In genomic region chr4:103032575-103032974, GRCh38 we compare ENCODE assay signal across 8 cellular contexts. TPM values are rescaled to one million over a fixed set of nuclear protein-coding genes. Genes with fewer than 3 reads are reported as not detected.
A peak's percentile ranks its signal among the peaks of the same experiment; 100 is the strongest.
DNase-seq lines count a peak whose midpoint lies in the region; ATAC-seq, FAIRE-seq and TF ChIP-seq lines count a peak whose summit lies in the region.

No MANE protein-coding gene starts in this region.

- no peaks in the 10 kb centered on the region for H3K9me3 ChIP-seq in AG04450 (ENCODE audit: control insufficient read depth, insufficient read depth, low read length)

- POLR2A ChIA-PET in AG04450 (lab: Yijun Ruan, JAX), result interaction anchor here (1.2 kb wide), 1 partner anchor 44 kb away, joined by 3 read pairs; the partner anchor contains the start of gene SLC9B2

- CTCF ChIA-PET in AG04450 (lab: Charles Lee), result interaction anchor here (0.6 to 1.3 kb wide), 13 partner anchors 9 to 602 kb away, joined by 3 to 8 read pairs (median 4); no protein-coding TSS in a partner anchor

- H3K4me3 ChIP-seq in AG04450 (ENCODE audit: low read depth, low read length), result no peak overlapping the region

- H3K27me3 ChIP-seq in AG04450 (ENCODE audit: control insufficient read depth, insufficient read depth, low read length), result no peaks in the 10 kb centered on the region

- peak; percentile 80 for ATAC-seq in HG03378 (IDR thresholded peaks at IDR 0.05; ENCODE audit: unreplicated experiment)
- peak; percentile 84 for ATAC-seq in left lobe of liver
- no peak for ATAC-seq in HG03280 (IDR thresholded peaks at IDR 0.05; ENCODE audit: unreplicated experiment)

- peak; percentile 72 for TF ChIP-seq CTCF in AG04450 (IDR thresholded peaks at IDR 0.05; ENCODE audit: low read depth, low read length)

- peak; percentile 58 for FAIRE-seq in GM12891 (lab: Jason Lieb, UNC)

- DNase-seq in AG04450 (ENCODE audit: low read depth, low spot score) (no peak), GM12891 (ENCODE audit: insufficient read length, low spot score) (no peak), SW480 (ENCODE audit: low spot score) (peak; percentile 29), left lobe of liver (ENCODE audit: low spot score) (no peak), DMS153 treated with DMSO at 0.1 percent for 48 hours (lab: John Stamatoyannopoulos, UW; ENCODE audit: unreplicated experiment) (no peak), NCI-H1092 (lab: John Stamatoyannopoulos, UW) (no peak)

- H3K27ac ChIP-seq in AG04450 (ENCODE audit: low read depth, low read length), result no peak overlapping the region

- TF ChIP-seq POLR2A in GM12891 (IDR thresholded peaks at IDR 0.05; ENCODE audit: low read depth, low read length), result no peak

TF ChIP-seq in GM12891, 5 proteins besides CTCF, POLR2A, EP300 and RAD21:
- TF ChIP-seq SPI1 (IDR thresholded peaks at IDR 0.05; ENCODE audit: low read depth, low read length), result no peak

RNA-seq across cellular contexts. Expression of gene SLC9B1, which starts 13.1 kb away (rescaled TPM):
- 0.32 and 0.35 TPM in 2 replicates for polyA plus RNA-seq in AG04450 (2011; rRNA removed)
- polyA minus RNA-seq in AG04450 (2011; rRNA and poly(A)+ RNA removed), result 0.35 and 0.55 TPM in 2 replicates
- 1.6 TPM for polyA plus RNA-seq in GM12891 (2012; ENCODE audit: low read depth, missing spikeins)
- 0.18 TPM for total RNA-seq in left lobe of liver

RNA-seq across cellular contexts. Expression of gene SLC9B2, which starts 44.0 kb away (rescaled TPM):
- 7.5 and 10.1 TPM in 2 replicates for polyA plus RNA-seq in AG04450 (2011; rRNA removed)
- polyA minus RNA-seq in AG04450 (2011; rRNA and poly(A)+ RNA removed), result 4.6 and 8.0 TPM in 2 replicates
- 13.7 TPM for polyA plus RNA-seq in GM12891 (2012; ENCODE audit: low read depth, missing spikeins)
- total RNA-seq in left lobe of liver, result 32.3 TPM
